ENCODE assay signal across 14 cellular contexts in the genomic region with DNA sequence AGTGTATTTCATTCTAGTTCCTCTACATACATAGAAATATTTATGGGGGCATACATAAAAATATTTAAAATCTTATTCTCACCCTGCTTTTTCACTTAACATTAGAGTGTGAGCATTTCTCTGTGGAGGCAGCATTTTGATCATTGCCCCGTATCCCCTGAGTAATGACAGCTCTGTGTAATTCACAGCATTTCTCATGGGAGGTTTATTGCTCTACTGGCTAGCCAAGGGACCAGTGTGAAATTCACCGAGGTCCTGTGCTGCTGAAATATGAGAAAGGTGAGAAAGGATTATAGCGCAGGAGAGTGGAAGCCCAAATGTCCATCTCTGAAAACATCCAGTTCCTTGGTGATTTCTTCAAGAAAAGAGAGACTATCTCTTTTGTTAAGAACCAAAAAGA. TPM values are rescaled to one million over a fixed set of nuclear protein-coding genes. Genes with fewer than 3 reads are reported as not detected.
DNase-seq lines count a peak whose midpoint lies in the region; ATAC-seq, FAIRE-seq and TF ChIP-seq lines count a peak whose summit lies in the region.
"Had no signal": no experiment of that assay in that cellular context is flagged by ENCODE, and none has a peak within 500 bp of the region (broad histone marks: within the 10 kb centered on the region; RNA-seq: fewer than 3 reads in every experiment).

No MANE protein-coding gene starts in this region.

- no peaks in the 10 kb centered on the region for H3K9me3 ChIP-seq in endothelial cell of umbilical vein (replicated peaks; ENCODE audit: control insufficient read depth, insufficient read depth, low read length)
- no peaks in the 10 kb centered on the region for H3K9me3 ChIP-seq in left lung

- CTCF ChIA-PET in endothelial cell of umbilical vein (lab: Charles Lee), result interaction anchor here (0.9 to 7.5 kb wide), 4 partner anchors 9 to 473 kb away, joined by 4 to 72 read pairs (median 28); a partner anchor contains a TSS
- CTCF ChIA-PET in activated CD4-positive, alpha-beta T cell treated with anti-CD3 and anti-CD28 coated beads for 36 hours (lab: Charles Lee), result no interaction called here

- peaks cover 1% of the 10 kb centered on the region for H3K36me3 Mint-ChIP-seq in osteocyte (ENCODE audit: unreplicated experiment)
- H3K36me3 Mint-ChIP-seq in activated CD4-positive, alpha-beta T cell treated with anti-CD3 and anti-CD28 coated beads for 36 hours (ENCODE audit: low read depth), result no peaks in the 10 kb centered on the region

- peak overlapping the region; percentile 60 for H3K4me2 ChIP-seq in endothelial cell of umbilical vein (ENCODE audit: insufficient read depth, low read length)

- H3K9me1 ChIP-seq in endothelial cell of umbilical vein (replicated peaks; ENCODE audit: control insufficient read depth, extremely low read depth, insufficient read depth, low read length), result no peaks in the 10 kb centered on the region

- H3K4me3 ChIP-seq in endothelial cell of umbilical vein (replicated peaks in 1 of 3; ENCODE audit: insufficient read depth in 1 of 3, low read depth in 1 of 3, low read length in 3 of 3), result no peak overlapping the region
- H3K4me3 ChIP-seq in left lung, result no peak overlapping the region

- intact Hi-C loops in left ventricle myocardium superior (cut with micrococcal nuclease), result no loop called here
- intact Hi-C loops in Right ventricle myocardium inferior (cut with DNase I), result no loop called here
- intact Hi-C loops in endothelial cell of umbilical vein (cut with micrococcal nuclease), result loop anchor here (1.0 to 5.0 kb wide), 7 partner anchors 17 to 1224 kb away; a partner anchor contains a TSS
- intact Hi-C loops in activated CD4-positive, alpha-beta T cell treated with anti-CD3 and anti-CD28 coated beads for 36 hours (cut with DNase I, micrococcal nuclease), result no loop called here
- intact Hi-C loops in left lung (cut with DNase I), result no loop called here

- no peak overlapping the region for H2AFZ ChIP-seq in endothelial cell of umbilical vein (ENCODE audit: low read depth, low read length)

- peaks cover 2% of the 10 kb centered on the region for H3K79me2 ChIP-seq in endothelial cell of umbilical vein (ENCODE audit: control insufficient read depth, insufficient read depth, low read length)

- dilution Hi-C loops in endothelial cell of umbilical vein (cut with MboI; ENCODE audit: extremely low pct_ligation_motif_present, low sequenced_read_pairs), result no loop called here

- POLR2A ChIA-PET in endothelial cell of umbilical vein (lab: Charles Lee), result no interaction called here
- POLR2A ChIA-PET in activated CD4-positive, alpha-beta T cell treated with anti-CD3 and anti-CD28 coated beads for 36 hours (lab: Charles Lee), result no interaction called here

- peaks cover 85% of the 10 kb centered on the region for H3K4me1 Mint-ChIP-seq in osteocyte (ENCODE audit: unreplicated experiment)
- H3K4me1 Mint-ChIP-seq in activated CD4-positive, alpha-beta T cell treated with anti-CD3 and anti-CD28 coated beads for 36 hours, result no peaks in the 10 kb centered on the region

- no peaks in the 10 kb centered on the region for H3K27me3 Mint-ChIP-seq in osteocyte (ENCODE audit: unreplicated experiment)
- no peaks in the 10 kb centered on the region for H3K27me3 Mint-ChIP-seq in activated CD4-positive, alpha-beta T cell treated with anti-CD3 and anti-CD28 coated beads for 36 hours

- no peaks in the 10 kb centered on the region for H3K9me3 Mint-ChIP-seq in osteocyte (ENCODE audit: unreplicated experiment)
- no peaks in the 10 kb centered on the region for H3K9me3 Mint-ChIP-seq in activated CD4-positive, alpha-beta T cell treated with anti-CD3 and anti-CD28 coated beads for 36 hours (ENCODE audit: low read depth)

- no peak for TF ChIP-seq POLR2A in endothelial cell of umbilical vein (IDR thresholded peaks at IDR 0.05; ENCODE audit: low read depth, low read length)

- peak overlapping the region; percentile 24 for H3K4me3 Mint-ChIP-seq in osteocyte (ENCODE audit: unreplicated experiment)
- no peak overlapping the region for H3K4me3 Mint-ChIP-seq in activated CD4-positive, alpha-beta T cell treated with anti-CD3 and anti-CD28 coated beads for 36 hours

- H3K36me3 ChIP-seq in endothelial cell of umbilical vein (ENCODE audit: control insufficient read depth in 2 of 2, extremely low read depth in 1 of 2, insufficient read depth in 2 of 2, low read length in 2 of 2) (no peaks in the 10 kb centered on the region), left lung (no peaks in the 10 kb centered on the region)

- FAIRE-seq in endothelial cell of umbilical vein (lab: Jason Lieb, UNC), result no peak
- FAIRE-seq: bronchial epithelial cell had no signal

- H3K27ac Mint-ChIP-seq in osteocyte (ENCODE audit: unreplicated experiment), result peak overlapping the region; percentile 87
- H3K27ac Mint-ChIP-seq in activated CD4-positive, alpha-beta T cell treated with anti-CD3 and anti-CD28 coated beads for 36 hours, result no peak overlapping the region

- ATAC-seq in left ventricle myocardium superior (peak; percentile 8), Right ventricle myocardium inferior (no peak), left lung (no peak), left lobe of liver (no peak)
- no peak for ATAC-seq in activated CD4-positive, alpha-beta T cell treated with anti-CD3 and anti-CD28 coated beads for 36 hours

- DNase-seq in left ventricle myocardium superior, result no peak
- no peak for DNase-seq in Right ventricle myocardium inferior (ENCODE audit: missing footprints)
- peak; percentile 32 for DNase-seq in endothelial cell of umbilical vein (ENCODE audit: low read depth, low spot score)
- no peak for DNase-seq in osteocyte (ENCODE audit: extremely low spot score, unreplicated experiment)
- DNase-seq in dermis blood vessel endothelial cell, result no peak
- no peak for DNase-seq in activated CD4-positive, alpha-beta T cell treated with anti-CD3 and anti-CD28 coated beads for 36 hours
- no peak for DNase-seq in left lung
- DNase-seq in left lobe of liver (ENCODE audit: low spot score), result no peak
- DNase-seq: activated naive CD4-positive, alpha-beta T cell; head of caudate nucleus; islet precursor cell; NCI-H2171; stimulated activated CD4-positive, alpha-beta T cell treated with anti-CD3 and anti-CD28 coated beads, Interleukin-2, amount 100 ng/mL, for 24 hours had no signal

- TSS peak; percentile 15 for BruUV-seq in endothelial cell of umbilical vein (replicated peaks; lab: Mats Ljungman, UMichigan)

- no peaks in the 10 kb centered on the region for H4K20me1 ChIP-seq in endothelial cell of umbilical vein (replicated peaks; ENCODE audit: control insufficient read depth, extremely low read depth, insufficient read depth, low read length)

- H3K27me3 ChIP-seq in endothelial cell of umbilical vein (ENCODE audit: control insufficient read depth in 2 of 2, insufficient read depth in 2 of 2, low read length in 2 of 2), result no peaks in the 10 kb centered on the region
- H3K27me3 ChIP-seq in left lung, result no peaks in the 10 kb centered on the region

- peak overlapping the region; percentile 52 for H3K27ac ChIP-seq in endothelial cell of umbilical vein (ENCODE audit: insufficient read depth, low read depth, low read length)
- H3K27ac ChIP-seq in left lung, result no peak overlapping the region

- TF ChIP-seq CTCF in endothelial cell of umbilical vein (IDR thresholded peaks at IDR 0.05; ENCODE audit: extremely low read depth in 1 of 2, insufficient read depth in 1 of 2, low read depth in 1 of 2, low read length in 2 of 2), result no peak
- TF ChIP-seq CTCF in osteocyte (IDR thresholded peaks at IDR 0.05), result no peak
- no peak for TF ChIP-seq CTCF in left lung (IDR thresholded peaks at IDR 0.05)

- peak overlapping the region; percentile 34 for H3K9ac ChIP-seq in endothelial cell of umbilical vein (replicated peaks; ENCODE audit: extremely low read depth, insufficient read depth, low read length)

- H3K4me1 ChIP-seq in endothelial cell of umbilical vein (ENCODE audit: control insufficient read depth, extremely low read depth, insufficient read depth, low read length), result peaks cover 51% of the 10 kb centered on the region
- peaks cover 4 to 33% of the 10 kb centered on the region in 2 donors for H3K4me1 ChIP-seq in left lung

TF ChIP-seq in endothelial cell of umbilical vein, 7 proteins besides CTCF, POLR2A, EP300 and RAD21:
- TF ChIP-seq EZH2 (IDR thresholded peaks at IDR 0.05; ENCODE audit: borderline replicate concordance, low read depth, low read length, severe bottlenecking) (no peak), POLR2AphosphoS5 (IDR thresholded peaks at IDR 0.05; ENCODE audit: insufficient read depth, low read depth, low read length) (no peak), JUN (IDR thresholded peaks at IDR 0.05; ENCODE audit: borderline replicate concordance, insufficient read depth, insufficient read length, low read depth) (no peak), MYC (IDR thresholded peaks at IDR 0.05; ENCODE audit: low read depth, low read length) (no peak), GATA2 (IDR thresholded peaks at IDR 0.05; ENCODE audit: insufficient read depth, insufficient read length, low read depth, low read length) (no peak), FOS (IDR thresholded peaks at IDR 0.05; ENCODE audit: borderline replicate concordance, insufficient read depth, low read length) (no peak)
- TF ChIP-seq, protein P1, sequence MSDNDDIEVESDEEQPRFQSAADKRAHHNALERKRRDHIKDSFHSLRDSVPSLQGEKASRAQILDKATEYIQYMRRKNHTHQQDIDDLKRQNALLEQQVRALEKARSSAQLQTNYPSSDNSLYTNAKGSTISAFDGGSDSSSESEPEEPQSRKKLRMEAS (IDR thresholded peaks at IDR 0.05; ENCODE audit: insufficient read depth, insufficient read length), result no peak

RNA-seq across cellular contexts. Expression of a gene that starts 22.9 kb away (rescaled TPM):
- total RNA-seq in left ventricle myocardium superior (12.8 TPM), Right ventricle myocardium inferior (12.6 TPM), endothelial cell of umbilical vein (5.3 and 6.7 TPM in 2 replicates), osteocyte (21.8 and 25.4 TPM in 2 replicates), dermis blood vessel endothelial cell (27.1 and 47.3 TPM in 2 replicates), left lung (10 to 100 TPM; 22.4 to 35.7 TPM), left lobe of liver (9.1 TPM)
- polyA plus RNA-seq in endothelial cell of umbilical vein, result 1.9 and 2.7 TPM in 2 replicates
- 3.2 and 3.4 TPM in 2 replicates for polyA plus RNA-seq in endothelial cell of umbilical vein (2011; cell fraction: cytosol; rRNA removed)
- 5.7 and 6.3 TPM in 2 replicates for polyA plus RNA-seq in endothelial cell of umbilical vein (2011; cell fraction: nucleus; rRNA removed)
- polyA plus RNA-seq in endothelial cell of umbilical vein (2012), result 9.2 and 15.9 TPM in 2 replicates
- 10.5 and 17.8 TPM in 2 replicates for polyA minus RNA-seq in endothelial cell of umbilical vein
- polyA minus RNA-seq in endothelial cell of umbilical vein (2011; cell fraction: cytosol; rRNA and poly(A)+ RNA removed), result not detected
- polyA minus RNA-seq in endothelial cell of umbilical vein (2011; cell fraction: nucleus; rRNA and poly(A)+ RNA removed), result 25.2 and 29.9 TPM in 2 replicates
- total RNA-seq in activated CD4-positive, alpha-beta T cell treated with anti-CD3 and anti-CD28 coated beads for 36 hours, result not detected
